17 cellular contexts compared by ENCODE assay signal in genomic region chr5:92927291-92927778, GRCh38.
DNase-seq lines count a peak whose midpoint lies in the region; ATAC-seq and TF ChIP-seq lines count a peak whose summit lies in the region.
"Had no signal": no experiment of that assay in that cellular context is flagged by ENCODE, and none has a peak within 500 bp of the region (broad histone marks: within the 10 kb centered on the region; RNA-seq: fewer than 3 reads in every experiment).

No MANE protein-coding gene starts in this region.

- H3K4me3 Mint-ChIP-seq in Calu3 (ENCODE audit: low read depth, unreplicated experiment) (no peak overlapping the region), nephron (no peak overlapping the region)
- no peak overlapping the region for H3K4me3 Mint-ChIP-seq in activated T-cell treated with anti-CD3 and anti-CD28 coated beads, Interleukin-2, amount 50 U/mL, for 4 hours
- H3K4me3 Mint-ChIP-seq: activated CD4-positive, alpha-beta memory T cell treated with anti-CD3 and anti-CD28 coated beads, Interleukin-2, amount 10 ng/mL, durations not matched to agents 7 days and 5 days; CD14-positive monocyte; naive thymus-derived CD4-positive, alpha-beta T cell had no signal

- ATAC-seq in HG03025 (IDR thresholded peaks at IDR 0.05; ENCODE audit: low FRiP score, unreplicated experiment) (no peak), GM19035 (IDR thresholded peaks at IDR 0.05; ENCODE audit: unreplicated experiment) (no peak)
- ATAC-seq in activated T-cell treated with anti-CD3 and anti-CD28 coated beads, Interleukin-2, amount 50 U/mL, for 4 hours = no peak
- ATAC-seq: body of pancreas; foreskin keratinocyte; naive thymus-derived CD4-positive, alpha-beta T cell had no signal

- H3K27me3 Mint-ChIP-seq in Calu3 (ENCODE audit: unreplicated experiment) = no peaks in the 10 kb centered on the region
- no peaks in the 10 kb centered on the region for H3K27me3 Mint-ChIP-seq in nephron (ENCODE audit: low read depth)
- no peaks in the 10 kb centered on the region for H3K27me3 Mint-ChIP-seq in activated T-cell treated with anti-CD3 and anti-CD28 coated beads, Interleukin-2, amount 50 U/mL, for 4 hours (ENCODE audit: low read depth)
- H3K27me3 Mint-ChIP-seq: activated CD4-positive, alpha-beta memory T cell treated with anti-CD3 and anti-CD28 coated beads, Interleukin-2, amount 10 ng/mL, durations not matched to agents 7 days and 5 days had no signal

- TF ChIP-seq CTCF in Calu3 (IDR thresholded peaks at IDR 0.05; ENCODE audit: unreplicated experiment) (no peak), nephron (IDR thresholded peaks at IDR 0.05; ENCODE audit: unreplicated experiment in 3 of 3) (no peak), GM13976 (IDR thresholded peaks at IDR 0.05; ENCODE audit: borderline replicate concordance, control extremely low read depth, extremely low read depth, insufficient read depth, missing control alignments) (no peak)

- H3K27ac Mint-ChIP-seq in Calu3 (ENCODE audit: unreplicated experiment) = peak overlapping the region; percentile 66
- H3K27ac Mint-ChIP-seq in nephron = peak overlapping the region in 2 of 3 experiments; percentile 63 to 76
- H3K27ac Mint-ChIP-seq: activated CD4-positive, alpha-beta memory T cell treated with anti-CD3 and anti-CD28 coated beads, Interleukin-2, amount 10 ng/mL, durations not matched to agents 7 days and 5 days; CD14-positive monocyte; naive thymus-derived CD4-positive, alpha-beta T cell had no signal

- H3K36me3 Mint-ChIP-seq in Calu3 (ENCODE audit: insufficient read depth, unreplicated experiment) (no peaks in the 10 kb centered on the region), nephron (ENCODE audit: low read depth) (no peaks in the 10 kb centered on the region)
- no peaks in the 10 kb centered on the region for H3K36me3 Mint-ChIP-seq in activated T-cell treated with anti-CD3 and anti-CD28 coated beads, Interleukin-2, amount 50 U/mL, for 4 hours (ENCODE audit: insufficient read depth)
- H3K36me3 Mint-ChIP-seq: CD14-positive monocyte; naive thymus-derived CD4-positive, alpha-beta T cell had no signal

- H3K4me1 Mint-ChIP-seq in Calu3 (ENCODE audit: low read depth, unreplicated experiment) = peaks cover 58% of the 10 kb centered on the region
- H3K4me1 Mint-ChIP-seq in nephron = peaks cover 21% of the 10 kb centered on the region
- no peaks in the 10 kb centered on the region for H3K4me1 Mint-ChIP-seq in activated T-cell treated with anti-CD3 and anti-CD28 coated beads, Interleukin-2, amount 50 U/mL, for 4 hours (ENCODE audit: low read depth)
- H3K4me1 Mint-ChIP-seq: activated CD4-positive, alpha-beta memory T cell treated with anti-CD3 and anti-CD28 coated beads, Interleukin-2, amount 10 ng/mL, durations not matched to agents 7 days and 5 days; CD14-positive monocyte; naive thymus-derived CD4-positive, alpha-beta T cell had no signal

- intact Hi-C loops in Calu3 (cut with micrococcal nuclease; ENCODE audit: unreplicated experiment) = no loop called here

- no TSS peak for BruUV-seq in Calu3 (replicated peaks; lab: Mats Ljungman, UMichigan)

- H3K9me3 Mint-ChIP-seq in Calu3 (ENCODE audit: low read depth, unreplicated experiment) (no peaks in the 10 kb centered on the region), nephron (peaks cover 3% of the 10 kb centered on the region)
- H3K9me3 Mint-ChIP-seq in activated T-cell treated with anti-CD3 and anti-CD28 coated beads, Interleukin-2, amount 50 U/mL, for 4 hours = no peaks in the 10 kb centered on the region
- H3K9me3 Mint-ChIP-seq: activated CD4-positive, alpha-beta memory T cell treated with anti-CD3 and anti-CD28 coated beads, Interleukin-2, amount 10 ng/mL, durations not matched to agents 7 days and 5 days had no signal

- DNase-seq in Calu3 = peak; percentile 73
- DNase-seq in LHCN-M2 (ENCODE audit: low read depth) = peak; percentile 87
- peak; percentile 71 to 82 for DNase-seq in dermis microvascular lymphatic vessel endothelial cell (ENCODE audit: low read depth in 2 of 2)
- DNase-seq in GM13976 (ENCODE audit: low spot score) = no peak
- DNase-seq in activated T-cell treated with anti-CD3 and anti-CD28 coated beads, Interleukin-2, amount 50 U/mL, for 4 hours = no peak
- DNase-seq: activated CD4-positive, alpha-beta memory T cell treated with anti-CD3 and anti-CD28 coated beads, Interleukin-2, amount 10 ng/mL, durations not matched to agents 7 days and 5 days; activated effector memory CD4-positive, alpha-beta T cell treated with anti-CD3 and anti-CD28 coated beads, Interleukin-2, amount 50 U/mL, for 16 hours; body of pancreas; effector CD4-positive, alpha-beta T cell; MG63; NCI-H446 treated with DMSO at 0.1 percent for 48 hours had no signal

- CTCF ChIA-PET in Calu3 (lab: Charles Lee) = no interaction called here

- in situ Hi-C loops in GM13976 (cut with MboI; ENCODE audit: low sequenced_read_pairs, unreplicated experiment) = no loop called here

Comparison
In these comparisons a context has a peak if more than half of its experiments do, and no peak if none do; other contexts are left out.
1. DNase-seq: peak in Calu3 (single experiment), LHCN-M2 (single experiment) and dermis microvascular lymphatic vessel endothelial cell (2 of 2); none in GM13976 (single experiment) and activated T-cell treated with anti-CD3 and anti-CD28 coated beads, Interleukin-2, amount 50 U/mL, for 4 hours (single experiment).